ENCODE assay signal across 15 cellular contexts in genomic region chr22:40138866-40139265, GRCh38. TPM values are rescaled to one million over a fixed set of nuclear protein-coding genes. Genes with fewer than 3 reads are reported as not detected.
A peak's percentile ranks its signal among the peaks of the same experiment; 100 is the strongest.
DNase-seq lines count a peak whose midpoint lies in the region; ATAC-seq and TF ChIP-seq lines count a peak whose summit lies in the region.
"Had no signal": no experiment of that assay in that cellular context is flagged by ENCODE, and none has a peak within 500 bp of the region (broad histone marks: within the 10 kb centered on the region; RNA-seq: fewer than 3 reads in every experiment).

No MANE protein-coding gene starts in this region.

- peaks cover 10% of the 10 kb centered on the region for H3K36me3 ChIP-seq in CD8-positive, alpha-beta T cell (ENCODE audit: insufficient read depth, low read length)

- intact Hi-C loops in CD8-positive, alpha-beta T cell (cut with DNase I, micrococcal nuclease), result no loop called here

- peaks cover 71% of the 10 kb centered on the region for H3K36me3 Mint-ChIP-seq in CD8-positive, alpha-beta T cell
- H3K36me3 Mint-ChIP-seq in T-helper 17 cell (ENCODE audit: low read depth) (peaks cover 3% of the 10 kb centered on the region), neural crest cell (ENCODE audit: low read depth) (no peaks in the 10 kb centered on the region)
- peaks cover 40% of the 10 kb centered on the region for H3K36me3 Mint-ChIP-seq in stimulated activated memory B cell treated with anti-CD40 and anti-IgM and Interleukin-4, amounts not matched to agents 10 μg/mL and 1 μg/mL and 100 μg/mL, for 72 hours

- no peak overlapping the region for H3K4me3 ChIP-seq in CD8-positive, alpha-beta T cell (ENCODE audit: low read depth, low read length)
- H3K4me3 ChIP-seq: BLaER1 treated with 17β-estradiol and CSF1 and Interleukin-3, amounts not matched to agents 10 nM and 100 nM had no signal

- H3K4me1 ChIP-seq in CD8-positive, alpha-beta T cell (ENCODE audit: insufficient read depth, low read length), result no peaks in the 10 kb centered on the region
- H3K4me1 ChIP-seq: BLaER1 treated with 17β-estradiol and CSF1 and Interleukin-3, amounts not matched to agents 10 nM and 100 nM had no signal

- no peaks in the 10 kb centered on the region for H3K27me3 Mint-ChIP-seq in CD8-positive, alpha-beta T cell (ENCODE audit: low read depth)
- H3K27me3 Mint-ChIP-seq in T-helper 17 cell (no peaks in the 10 kb centered on the region), neural crest cell (ENCODE audit: low read depth) (no peaks in the 10 kb centered on the region)
- no peaks in the 10 kb centered on the region for H3K27me3 Mint-ChIP-seq in stimulated activated memory B cell treated with anti-CD40 and anti-IgM and Interleukin-4, amounts not matched to agents 10 μg/mL and 1 μg/mL and 100 μg/mL, for 72 hours
- H3K27me3 Mint-ChIP-seq: B cell; CD8-positive, alpha-beta memory T cell had no signal

- no peak for TF ChIP-seq CTCF in CD8-positive, alpha-beta T cell (IDR thresholded peaks at IDR 0.05)
- no peak for TF ChIP-seq CTCF in neural crest cell (conservative IDR thresholded peaks at IDR 0.05)

- peak overlapping the region; percentile 30 for H3K27ac Mint-ChIP-seq in CD8-positive, alpha-beta T cell
- H3K27ac Mint-ChIP-seq in T-helper 17 cell (peak overlapping the region; percentile 81), neural crest cell (ENCODE audit: unreplicated experiment) (peak overlapping the region; percentile 47)
- peak overlapping the region; percentile 28 for H3K27ac Mint-ChIP-seq in stimulated activated memory B cell treated with anti-CD40 and anti-IgM and Interleukin-4, amounts not matched to agents 10 μg/mL and 1 μg/mL and 100 μg/mL, for 72 hours
- H3K27ac Mint-ChIP-seq: B cell had no signal

- no peak for DNase-seq in CD8-positive, alpha-beta T cell
- DNase-seq in T-helper 17 cell (no peak), neural crest cell (ENCODE audit: low read depth, low spot score) (no peak), NCI-H446 (lab: John Stamatoyannopoulos, UW) (no peak)
- DNase-seq: CD8-positive, alpha-beta memory T cell; COR-L47; DMS 273 treated with DMSO at 0.1 percent for 48 hours; DMS53; DND-41; H9; IMR-90 had no signal

- H3K27ac ChIP-seq in CD8-positive, alpha-beta T cell (ENCODE audit: low read depth, low read length), result no peak overlapping the region
- H3K27ac ChIP-seq: BLaER1 treated with 17β-estradiol and CSF1 and Interleukin-3, amounts not matched to agents 10 nM and 100 nM had no signal

- CTCF ChIA-PET in CD8-positive, alpha-beta T cell (lab: Charles Lee), result no interaction called here

- H3K9me3 ChIP-seq in CD8-positive, alpha-beta T cell (ENCODE audit: low read length), result no peaks in the 10 kb centered on the region
- no peaks in the 10 kb centered on the region for H3K9me3 ChIP-seq in T-helper 17 cell (ENCODE audit: control insufficient read depth, low read length, poor library complexity, severe bottlenecking)

- peaks cover 11% of the 10 kb centered on the region for H3K4me1 Mint-ChIP-seq in CD8-positive, alpha-beta T cell (ENCODE audit: low read depth)
- H3K4me1 Mint-ChIP-seq in T-helper 17 cell (peaks cover 11% of the 10 kb centered on the region), neural crest cell (no peaks in the 10 kb centered on the region)
- no peaks in the 10 kb centered on the region for H3K4me1 Mint-ChIP-seq in stimulated activated memory B cell treated with anti-CD40 and anti-IgM and Interleukin-4, amounts not matched to agents 10 μg/mL and 1 μg/mL and 100 μg/mL, for 72 hours
- H3K4me1 Mint-ChIP-seq: H9 had no signal

- no peaks in the 10 kb centered on the region for H3K27me3 ChIP-seq in CD8-positive, alpha-beta T cell (ENCODE audit: insufficient read depth, low read length)
- H3K27me3 ChIP-seq: BLaER1 treated with 17β-estradiol and CSF1 and Interleukin-3, amounts not matched to agents 10 nM and 100 nM had no signal

- POLR2A ChIA-PET in CD8-positive, alpha-beta T cell (lab: Charles Lee), result no interaction called here

- H3K4me3 Mint-ChIP-seq in CD8-positive, alpha-beta T cell, result no peak overlapping the region
- H3K4me3 Mint-ChIP-seq in T-helper 17 cell (no peak overlapping the region), neural crest cell (no peak overlapping the region)
- no peak overlapping the region for H3K4me3 Mint-ChIP-seq in stimulated activated memory B cell treated with anti-CD40 and anti-IgM and Interleukin-4, amounts not matched to agents 10 μg/mL and 1 μg/mL and 100 μg/mL, for 72 hours
- H3K4me3 Mint-ChIP-seq: B cell; CD8-positive, alpha-beta memory T cell; H9 had no signal

- no peaks in the 10 kb centered on the region for H3K9me3 Mint-ChIP-seq in CD8-positive, alpha-beta T cell
- no peaks in the 10 kb centered on the region for H3K9me3 Mint-ChIP-seq in neural crest cell
- H3K9me3 Mint-ChIP-seq in stimulated activated memory B cell treated with anti-CD40 and anti-IgM and Interleukin-4, amounts not matched to agents 10 μg/mL and 1 μg/mL and 100 μg/mL, for 72 hours, result no peaks in the 10 kb centered on the region
- H3K9me3 Mint-ChIP-seq: CD8-positive, alpha-beta memory T cell; H9 had no signal

- ATAC-seq in CD8-positive, alpha-beta T cell, result no peak
- ATAC-seq in T-helper 17 cell (no peak), HG03565 (IDR thresholded peaks at IDR 0.05; ENCODE audit: unreplicated experiment) (no peak)
- no peak for ATAC-seq in stimulated activated memory B cell treated with anti-CD40 and anti-IgM and Interleukin-4, amounts not matched to agents 10 μg/mL and 1 μg/mL and 100 μg/mL, for 72 hours

RNA-seq across cellular contexts. Expression of gene TNRC6B, which starts 38.9 kb away (rescaled TPM):
- total RNA-seq in CD8-positive, alpha-beta T cell, result 100 to 1,000 TPM in 1 of 2 experiments, 10 to 100 TPM in 1; 85.3 to 106 TPM
- total RNA-seq in T-helper 17 cell (100 to 1,000 TPM; 128 to 140 TPM), neural crest cell (36.8 and 42.8 TPM in 2 replicates)

Comparison
In these comparisons a context has a peak if more than half of its experiments do, and no peak if none do; other contexts are left out.
1. H3K27ac Mint-ChIP-seq: peak in every context shown above with its lines; median percentile 81 in T-helper 17 cell; 47 in neural crest cell; 30 in CD8-positive, alpha-beta T cell; 28 in stimulated activated memory B cell treated with anti-CD40 and anti-IgM and Interleukin-4, amounts not matched to agents 10 μg/mL and 1 μg/mL and 100 μg/mL, for 72 hours.